Comparison of ENCODE assay signal across 16 cellular contexts in genomic region chr14:33946679-33947078, GRCh38. TPM values are rescaled to one million over a fixed set of nuclear protein-coding genes. Genes with fewer than 3 reads are reported as not detected.
DNase-seq lines count a peak whose midpoint lies in the region; ATAC-seq and TF ChIP-seq lines count a peak whose summit lies in the region.
"Had no signal": no experiment of that assay in that cellular context is flagged by ENCODE, and none has a peak within 500 bp of the region (broad histone marks: within the 10 kb centered on the region; RNA-seq: fewer than 3 reads in every experiment).

No MANE protein-coding gene starts in this region.

- H3K27me3 ChIP-seq in GM23338 (ENCODE audit: insufficient read depth) (peaks cover 15% of the 10 kb centered on the region), PC-9 (ENCODE audit: insufficient read depth, low read depth) (no peaks in the 10 kb centered on the region), endodermal cell (ENCODE audit: control insufficient read depth, insufficient read depth, low read length, poor library complexity, severe bottlenecking) (peaks cover 18% of the 10 kb centered on the region), brain microvascular endothelial cell (replicated peaks) (peaks cover 18% of the 10 kb centered on the region)

- TF ChIP-seq CTCF in GM23338 (conservative IDR thresholded peaks at IDR 0.05; ENCODE audit: low read depth in 2 of 2) (no peak), PC-9 (conservative IDR thresholded peaks at IDR 0.05) (no peak), endodermal cell (conservative IDR thresholded peaks at IDR 0.05) (no peak), brain microvascular endothelial cell (IDR thresholded peaks at IDR 0.05; ENCODE audit: low read depth, low read length, missing control alignments) (no peak)

- H3K79me2 ChIP-seq in GM23338 (replicated peaks; ENCODE audit: insufficient read depth) (peaks cover 85% of the 10 kb centered on the region), PC-9 (ENCODE audit: low read depth) (peaks cover 87% of the 10 kb centered on the region)

- H3K9ac ChIP-seq in endodermal cell (ENCODE audit: extremely low read depth, low read length, poor library complexity, severe bottlenecking) = no peak overlapping the region

- no peak overlapping the region for H3K27ac Mint-ChIP-seq in GM23338
- no peak overlapping the region for H3K27ac Mint-ChIP-seq in endodermal cell
- H3K27ac Mint-ChIP-seq in stimulated activated effector memory CD8-positive, alpha-beta T cell treated with anti-CD3 and anti-CD28 coated beads, Interleukin-12 subunit alpha, Interleukin-12 subunit beta, amount 100 ng/mL, for 72 hours = no peak overlapping the region
- H3K27ac Mint-ChIP-seq: memory B cell had no signal

- H3K4me1 Mint-ChIP-seq in GM23338 (peaks cover 46% of the 10 kb centered on the region), endodermal cell (peaks cover 44% of the 10 kb centered on the region)
- peaks cover 10% of the 10 kb centered on the region for H3K4me1 Mint-ChIP-seq in stimulated activated effector memory CD8-positive, alpha-beta T cell treated with anti-CD3 and anti-CD28 coated beads, Interleukin-12 subunit alpha, Interleukin-12 subunit beta, amount 100 ng/mL, for 72 hours

- H3K36me3 Mint-ChIP-seq in GM23338 (ENCODE audit: low read depth) (peaks cover 6% of the 10 kb centered on the region; the same call in 2 of the 3 replicates), endodermal cell (ENCODE audit: low read depth) (peaks cover 7% of the 10 kb centered on the region)
- H3K36me3 Mint-ChIP-seq in stimulated activated effector memory CD8-positive, alpha-beta T cell treated with anti-CD3 and anti-CD28 coated beads, Interleukin-12 subunit alpha, Interleukin-12 subunit beta, amount 100 ng/mL, for 72 hours = no peaks in the 10 kb centered on the region
- H3K36me3 Mint-ChIP-seq: memory B cell had no signal

- H3K4me3 ChIP-seq in GM23338 (0 out of 2 replicates have a peak overlapping the region, but pooled peaks have one; percentile 67), PC-9 (no peak overlapping the region), endodermal cell (ENCODE audit: low read length) (peak overlapping the region; percentile 56), brain microvascular endothelial cell (ENCODE audit: low read depth, low read length) (no peak overlapping the region)

- peak overlapping the region; percentile 92 for H3K4me2 ChIP-seq in GM23338
- peak overlapping the region; percentile 19; the same call in 1 of the 2 replicates for H3K4me2 ChIP-seq in PC-9

- intact Hi-C loops in PC-9 (cut with micrococcal nuclease; ENCODE audit: unreplicated experiment) = loop anchor here (5.0 kb wide), 1 partner anchor 91 kb away; no protein-coding TSS in a partner anchor

- no peaks in the 10 kb centered on the region for H3K9me3 ChIP-seq in PC-9 (ENCODE audit: insufficient read depth, low read depth)
- H3K9me3 ChIP-seq in endodermal cell (ENCODE audit: control insufficient read depth, low read length) = no peaks in the 10 kb centered on the region

- POLR2A ChIA-PET in PC-9 (lab: Charles Lee; ENCODE audit: unreplicated experiment) = interaction anchor here (0.6 kb wide), 1 partner anchor 128 kb away, joined by 15 read pairs; no protein-coding TSS in a partner anchor

- ATAC-seq in GM23338 = no peak
- no peak for ATAC-seq in stimulated activated effector memory CD8-positive, alpha-beta T cell treated with anti-CD3 and anti-CD28 coated beads, Interleukin-12 subunit alpha, Interleukin-12 subunit beta, amount 100 ng/mL, for 72 hours
- ATAC-seq: foreskin keratinocyte had no signal

- peaks cover 19% of the 10 kb centered on the region for H3K27me3 Mint-ChIP-seq in GM23338 (ENCODE audit: insufficient read depth, low read depth, poor library complexity)
- H3K27me3 Mint-ChIP-seq in endodermal cell (ENCODE audit: insufficient read depth) = peaks cover 18% of the 10 kb centered on the region

- no peak overlapping the region for H2AFZ ChIP-seq in GM23338
- no peak overlapping the region for H2AFZ ChIP-seq in PC-9

- H4K20me1 ChIP-seq in GM23338 (replicated peaks; ENCODE audit: insufficient read depth) (peaks cover 12% of the 10 kb centered on the region; the same call in 1 of the 2 replicates), PC-9 (ENCODE audit: insufficient read depth) (no peaks in the 10 kb centered on the region)

- DNase-seq in GM23338 (ENCODE audit: low spot score) (no peak), PC-9 (no peak), endodermal cell (no peak), midbrain (lab: John Stamatoyannopoulos, UW) (no peak), NCI-H2107 (lab: John Stamatoyannopoulos, UW) (no peak), brain microvascular endothelial cell (no peak)
- DNase-seq in stimulated activated effector memory CD8-positive, alpha-beta T cell treated with anti-CD3 and anti-CD28 coated beads, Interleukin-12 subunit alpha, Interleukin-12 subunit beta, amount 100 ng/mL, for 72 hours (ENCODE audit: low spot score in 2 of 2) = no peak
- DNase-seq: activated effector memory CD4-positive, alpha-beta T cell treated with Interleukin-2 at 50 U/mL for 16 hours; foreskin keratinocyte; MM.1S; NCI-H2081 treated with DMSO at 0.1 percent for 48 hours; NCI-H82; stimulated activated CD4-positive, alpha-beta T cell treated with anti-CD3 and anti-CD28 coated beads, Interleukin-12 subunit alpha, Interleukin-12 subunit beta, amount 100 ng/mL, for 4 hours; T1000 had no signal

- H3K9me2 ChIP-seq in GM23338 (ENCODE audit: insufficient read depth) (peaks cover 4% of the 10 kb centered on the region; the same call in 1 of the 2 replicates), PC-9 (ENCODE audit: insufficient read depth) (no peaks in the 10 kb centered on the region)

- peaks cover 40% of the 10 kb centered on the region for H3K4me1 ChIP-seq in GM23338 (ENCODE audit: insufficient read depth)
- peaks cover 31% of the 10 kb centered on the region for H3K4me1 ChIP-seq in PC-9 (replicated peaks; ENCODE audit: insufficient read depth)
- peaks cover 15% of the 10 kb centered on the region for H3K4me1 ChIP-seq in endodermal cell (ENCODE audit: control insufficient read depth, insufficient read depth, low read length)
- H3K4me1 ChIP-seq: foreskin keratinocyte had no signal

- H3K36me3 ChIP-seq in GM23338 (ENCODE audit: insufficient read depth) = no peaks in the 10 kb centered on the region
- H3K36me3 ChIP-seq in PC-9 (ENCODE audit: low read depth) = no peaks in the 10 kb centered on the region
- H3K36me3 ChIP-seq in endodermal cell (ENCODE audit: control insufficient read depth, insufficient read depth, low read length) = peaks cover 8% of the 10 kb centered on the region
- H3K36me3 ChIP-seq in brain microvascular endothelial cell (replicated peaks) = no peaks in the 10 kb centered on the region

- H3K9me3 Mint-ChIP-seq in GM23338 (no peaks in the 10 kb centered on the region), endodermal cell (no peaks in the 10 kb centered on the region)
- H3K9me3 Mint-ChIP-seq in stimulated activated effector memory CD8-positive, alpha-beta T cell treated with anti-CD3 and anti-CD28 coated beads, Interleukin-12 subunit alpha, Interleukin-12 subunit beta, amount 100 ng/mL, for 72 hours = no peaks in the 10 kb centered on the region

- CTCF ChIA-PET in PC-9 (lab: Charles Lee) = no interaction called here

- WGBS in endodermal cell (ENCODE audit: insufficient coverage in 1 of 2, insufficient read length in 1 of 2), 2 experiments = 86 to 100% methylated on average over 2 to 3 of the region's 3 CpGs

- H3F3A ChIP-seq in GM23338 (replicated peaks; ENCODE audit: low read depth) = no peaks in the 10 kb centered on the region
- H3F3A ChIP-seq in PC-9 (ENCODE audit: insufficient read depth, low read depth) = no peaks in the 10 kb centered on the region

- H3K27ac ChIP-seq in GM23338 (ENCODE audit: low read depth) = no peak overlapping the region
- no peak overlapping the region for H3K27ac ChIP-seq in PC-9
- H3K27ac ChIP-seq in endodermal cell (ENCODE audit: low read depth, low read length) = no peak overlapping the region
- H3K27ac ChIP-seq in brain microvascular endothelial cell = no peak overlapping the region
- H3K27ac ChIP-seq: foreskin keratinocyte had no signal

- BruUV-seq in PC-9 (replicated peaks; lab: Mats Ljungman, UMichigan) = no TSS peak

- H3K4me3 Mint-ChIP-seq in GM23338 = no peak overlapping the region
- H3K4me3 Mint-ChIP-seq in endodermal cell = no peak overlapping the region
- H3K4me3 Mint-ChIP-seq in stimulated activated effector memory CD8-positive, alpha-beta T cell treated with anti-CD3 and anti-CD28 coated beads, Interleukin-12 subunit alpha, Interleukin-12 subunit beta, amount 100 ng/mL, for 72 hours = peak overlapping the region; percentile 14
- H3K4me3 Mint-ChIP-seq: memory B cell had no signal

- in situ Hi-C loops in brain microvascular endothelial cell (cut with HindIII; ENCODE audit: low pct_ligation_motif_present, low sequenced_read_pairs) = no loop called here

TF ChIP-seq in GM23338, 12 proteins besides CTCF, POLR2A, EP300 and RAD21 (continues in another document):
- no peak for TF ChIP-seq EZH2 (IDR thresholded peaks at IDR 0.05; ENCODE audit: low read depth, unreplicated experiment)
- no peak for TF ChIP-seq ZNF114 (CRISPR knock-in tag; IDR thresholded peaks at IDR 0.05)
- TF ChIP-seq STAT1 (IDR thresholded peaks at IDR 0.05; ENCODE audit: unreplicated experiment) = no peak

RNA-seq across cellular contexts. Expression of gene EGLN3, which starts 4.2 kb away (rescaled TPM):
- 42.9 and 44.4 TPM in 2 replicates for total RNA-seq in GM23338 (2014; rRNA removed; shearing (Covaris generic))
- 26.0 and 26.8 TPM in 2 replicates for polyA plus RNA-seq in GM23338 (2016; fragmentation: Nextera tagmentation; extraction: Ambion mirVana)
- total RNA-seq in PC-9 (2021) = 22.6 and 23.6 TPM in 2 replicates
- 10 to 100 TPM; 13.4 to 18.1 TPM for total RNA-seq in endodermal cell
- polyA plus RNA-seq in endodermal cell (2013, experiment 1 of 2) = 12.6 TPM
- 14.5 TPM for polyA plus RNA-seq in endodermal cell (2013, experiment 2 of 2)
- total RNA-seq: HT1080 had no signal

Comparison
In these comparisons a context has a peak if more than half of its experiments do, and no peak if none do; other contexts are left out.
1. H3K4me3 ChIP-seq: peak in GM23338 (single experiment) and endodermal cell (single experiment); none in PC-9 (single experiment) and brain microvascular endothelial cell (single experiment).